ENCODE assay signal across 8 cellular contexts in genomic region chr18:7038330-7038846, GRCh38.
DNase-seq lines count a peak whose midpoint lies in the region; ATAC-seq and TF ChIP-seq lines count a peak whose summit lies in the region.

No MANE protein-coding gene starts in this region.

- TF ChIP-seq CTCF in AG10803 (conservative IDR thresholded peaks at IDR 0.05; ENCODE audit: low read length) (peak; percentile 73), HFFc6 (IDR thresholded peaks at IDR 0.05) (peak; percentile 76), fibroblast of mammary gland (conservative IDR thresholded peaks at IDR 0.05; ENCODE audit: control insufficient read depth, insufficient read depth, low read depth, low read length) (peak; percentile 72), osteocyte (IDR thresholded peaks at IDR 0.05) (peak; percentile 59)

- H3K27me3 Mint-ChIP-seq in HFFc6 (ENCODE audit: insufficient read depth) = peaks cover 3% of the 10 kb centered on the region
- H3K27me3 Mint-ChIP-seq in osteocyte (ENCODE audit: unreplicated experiment) = no peaks in the 10 kb centered on the region
- H3K27me3 Mint-ChIP-seq in activated CD8-positive, alpha-beta memory T cell treated with anti-CD3 and anti-CD28 coated beads, Interleukin-2, amount 10 ng/mL, durations not matched to agents 7 days and 5 days = no peaks in the 10 kb centered on the region

- peak overlapping the region; percentile 95 for H3K27ac Mint-ChIP-seq in HFFc6
- peak overlapping the region; percentile 40 for H3K27ac Mint-ChIP-seq in osteocyte (ENCODE audit: unreplicated experiment)
- H3K27ac Mint-ChIP-seq in activated CD8-positive, alpha-beta memory T cell treated with anti-CD3 and anti-CD28 coated beads, Interleukin-2, amount 10 ng/mL, durations not matched to agents 7 days and 5 days = no peak overlapping the region

- peaks cover 9% of the 10 kb centered on the region for H3K9me3 Mint-ChIP-seq in HFFc6
- no peaks in the 10 kb centered on the region for H3K9me3 Mint-ChIP-seq in osteocyte (ENCODE audit: unreplicated experiment)
- H3K9me3 Mint-ChIP-seq in activated CD8-positive, alpha-beta memory T cell treated with anti-CD3 and anti-CD28 coated beads, Interleukin-2, amount 10 ng/mL, durations not matched to agents 7 days and 5 days (ENCODE audit: low read depth) = peaks cover 8% of the 10 kb centered on the region

- H3K4me3 ChIP-seq in AG10803 (ENCODE audit: low read length) = peak overlapping the region; percentile 39
- H3K4me3 ChIP-seq in fibroblast of mammary gland (ENCODE audit: control insufficient read depth, low read depth, low read length) = peak overlapping the region; percentile 8

- CTCF ChIA-PET in activated CD8-positive, alpha-beta memory T cell treated with anti-CD3 and anti-CD28 coated beads, Interleukin-2, amount 10 ng/mL, durations not matched to agents 7 days and 5 days (lab: Charles Lee) = no interaction called here

- DNase-seq in AG10803 (ENCODE audit: low read depth) = peak; percentile 98
- DNase-seq in HFFc6 = peak; percentile 92
- DNase-seq in RPMI7951 (ENCODE audit: low read depth) = peak; percentile 90
- peak; percentile 99 for DNase-seq in fibroblast of mammary gland (ENCODE audit: low read depth)
- no peak for DNase-seq in osteocyte (ENCODE audit: extremely low spot score, unreplicated experiment)
- no peak for DNase-seq in NOMO-1 treated with DMSO at 0.1 percent for 48 hours (lab: John Stamatoyannopoulos, UW; ENCODE audit: unreplicated experiment)
- DNase-seq in NCI-H146 (lab: John Stamatoyannopoulos, UW) = no peak
- DNase-seq in activated CD8-positive, alpha-beta memory T cell treated with anti-CD3 and anti-CD28 coated beads, Interleukin-2, amount 10 ng/mL, durations not matched to agents 7 days and 5 days = no peak

- H3K4me3 Mint-ChIP-seq in HFFc6 (peak overlapping the region; percentile 72), osteocyte (ENCODE audit: unreplicated experiment) (no peak overlapping the region)
- H3K4me3 Mint-ChIP-seq in activated CD8-positive, alpha-beta memory T cell treated with anti-CD3 and anti-CD28 coated beads, Interleukin-2, amount 10 ng/mL, durations not matched to agents 7 days and 5 days = no peak overlapping the region

- H3K36me3 Mint-ChIP-seq in HFFc6 (ENCODE audit: low read depth) (peaks cover 4% of the 10 kb centered on the region; the same call in 1 of the 2 replicates), osteocyte (ENCODE audit: unreplicated experiment) (no peaks in the 10 kb centered on the region)
- H3K36me3 Mint-ChIP-seq in activated CD8-positive, alpha-beta memory T cell treated with anti-CD3 and anti-CD28 coated beads, Interleukin-2, amount 10 ng/mL, durations not matched to agents 7 days and 5 days = no peaks in the 10 kb centered on the region

- ATAC-seq in activated CD8-positive, alpha-beta memory T cell treated with anti-CD3 and anti-CD28 coated beads, Interleukin-2, amount 10 ng/mL, durations not matched to agents 7 days and 5 days = no peak

- H3K4me1 Mint-ChIP-seq in HFFc6 (ENCODE audit: low read depth) (peaks cover 14% of the 10 kb centered on the region; the same call in 1 of the 2 replicates), osteocyte (ENCODE audit: unreplicated experiment) (peaks cover 5% of the 10 kb centered on the region)
- H3K4me1 Mint-ChIP-seq in activated CD8-positive, alpha-beta memory T cell treated with anti-CD3 and anti-CD28 coated beads, Interleukin-2, amount 10 ng/mL, durations not matched to agents 7 days and 5 days = no peaks in the 10 kb centered on the region

Comparison
In these comparisons a context has a peak if more than half of its experiments do, and no peak if none do; other contexts are left out.
1. DNase-seq: peak in AG10803 (single experiment), HFFc6 (single experiment), RPMI7951 (single experiment) and fibroblast of mammary gland (single experiment); none in osteocyte (single experiment), NOMO-1 treated with DMSO at 0.1 percent for 48 hours (single experiment), NCI-H146 (single experiment) and activated CD8-positive, alpha-beta memory T cell treated with anti-CD3 and anti-CD28 coated beads, Interleukin-2, amount 10 ng/mL, durations not matched to agents 7 days and 5 days (single experiment).
2. Peak in every context shown above with its lines, with median percentiles within 50 percentile points of each other: CTCF ChIP-seq.